In the genomic region with DNA sequence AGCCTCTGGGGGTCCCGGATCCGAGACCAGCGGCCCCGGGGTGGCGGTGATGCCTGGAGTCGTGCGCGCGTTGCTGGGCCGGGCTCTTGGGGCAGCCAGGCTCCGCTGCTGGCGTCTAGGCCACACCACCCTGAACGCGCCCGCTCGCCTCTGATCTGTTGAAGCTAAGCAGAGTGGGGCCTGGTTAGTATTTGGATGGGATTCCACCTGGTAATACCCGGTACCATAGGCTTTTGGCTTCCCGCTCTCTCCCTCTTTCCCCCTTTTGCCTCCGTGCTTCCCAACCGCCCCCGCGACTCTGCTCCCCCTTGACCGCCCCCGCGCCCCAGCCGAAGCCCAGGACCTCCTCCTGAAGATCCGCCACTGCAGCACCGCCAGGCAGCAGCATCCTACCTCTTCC, we compare ENCODE assay signal across 10 cellular contexts.
DNase-seq lines count a peak whose midpoint lies in the region; ATAC-seq lines count a peak whose summit lies in the region.
"Had no signal": no experiment of that assay in that cellular context is flagged by ENCODE, and none has a peak within 500 bp of the region (broad histone marks: within the 10 kb centered on the region; RNA-seq: fewer than 3 reads in every experiment).

No MANE protein-coding gene starts in this region.

- peaks cover 2% of the 10 kb centered on the region; the same call in 1 of the 2 replicates for H3K27me3 ChIP-seq in HUES6 (ENCODE audit: control insufficient read depth, insufficient read depth, low read length)
- no peaks in the 10 kb centered on the region for H3K27me3 ChIP-seq in right cardiac atrium (ENCODE audit: control insufficient read depth, insufficient read depth)
- H3K27me3 ChIP-seq: ascending aorta had no signal

- H3K9me3 ChIP-seq in HUES6 (ENCODE audit: control insufficient read depth, insufficient read depth, low read depth, low read length), result peaks cover 55% of the 10 kb centered on the region
- H3K9me3 ChIP-seq in right cardiac atrium (ENCODE audit: control insufficient read depth, low read length), result no peaks in the 10 kb centered on the region
- H3K9me3 ChIP-seq: HAP-1 had no signal

- H3K4me3 ChIP-seq in HUES6 (ENCODE audit: low read depth, low read length) (peak overlapping the region; percentile 49), right cardiac atrium (ENCODE audit: low read length) (no peak overlapping the region)
- H3K4me3 ChIP-seq: ascending aorta, HAP-1 had no signal

- DNase-seq in COLO668 (lab: John Stamatoyannopoulos, UW; ENCODE audit: unreplicated experiment) (peak; percentile 58), right cardiac atrium (peak; percentile 41 to 85 (median 78)), NCI-H2029 (lab: John Stamatoyannopoulos, UW) (no peak)
- DNase-seq in activated CD4-positive, alpha-beta T cell treated with anti-CD3 and anti-CD28 coated beads, Interleukin-2, amount 50 U/mL, for 48 hours, result peak; percentile 21 to 37
- DNase-seq in stimulated activated naive CD8-positive, alpha-beta T cell treated with anti-CD3 and anti-CD28 coated beads, Interleukin-15, Interleukin-2, amounts not matched to agents 100 U/mL and 50 U/mL, for 24 hours, result peak; percentile 59

- ATAC-seq in right cardiac atrium, result no peak
- peak; percentile 14 for ATAC-seq in stimulated activated naive CD8-positive, alpha-beta T cell treated with anti-CD3 and anti-CD28 coated beads, Interleukin-15, Interleukin-2, amounts not matched to agents 100 U/mL and 50 U/mL, for 24 hours
- ATAC-seq in HG02870 (IDR thresholded peaks at IDR 0.05; ENCODE audit: unreplicated experiment), result no peak
- ATAC-seq in HG02885 (IDR thresholded peaks at IDR 0.05; ENCODE audit: poor library complexity, unreplicated experiment), result no peak

- H3K27ac ChIP-seq in HUES6 (ENCODE audit: low read depth, low read length), result no peak overlapping the region
- H3K27ac ChIP-seq in right cardiac atrium (ENCODE audit: low read length), result no peak overlapping the region
- H3K27ac ChIP-seq: ascending aorta had no signal

- no peak overlapping the region for H3K9ac ChIP-seq in HUES6 (ENCODE audit: low read length)

- intact Hi-C loops in right cardiac atrium (cut with DNase I), result loop anchor here in 2 of 4 donors (10.0 kb wide), 1 partner anchor 749 kb away; no protein-coding TSS in a partner anchor

- H3K36me3 ChIP-seq in HUES6 (ENCODE audit: control insufficient read depth, insufficient read depth, low read length), result no peaks in the 10 kb centered on the region
- H3K36me3 ChIP-seq: ascending aorta, HAP-1 had no signal

- no peaks in the 10 kb centered on the region for H3K4me1 ChIP-seq in HUES6 (ENCODE audit: control insufficient read depth, insufficient read depth, low read length)
- H3K4me1 ChIP-seq in right cardiac atrium (ENCODE audit: control insufficient read depth, insufficient read depth, low read length), result no peaks in the 10 kb centered on the region
- H3K4me1 ChIP-seq: ascending aorta, HAP-1 had no signal

- 57% methylated on average over 28 of the region's 28 CpGs for WGBS in right cardiac atrium
